Comparison of ENCODE assay signal across 25 cellular contexts in genomic region chr1:241738284-241738683, GRCh38.
"Had no signal": no experiment of that assay in that cellular context is flagged by ENCODE, and none has a peak within 500 bp of the region (broad histone marks: within the 10 kb centered on the region; RNA-seq: fewer than 3 reads in every experiment).

No MANE protein-coding gene starts in this region.

- H3K79me2 ChIP-seq: parathyroid adenoma had no signal

- H2AFZ ChIP-seq: parathyroid adenoma had no signal

- H3K36me3 ChIP-seq: neutrophil, ovary, right lobe of liver, sigmoid colon, stomach, thoracic aorta, thyroid gland, tibial nerve, upper lobe of right lung, uterus had no signal

- ATAC-seq: naive thymus-derived CD4-positive, alpha-beta T cell; natural killer cell; psoas muscle; right cardiac atrium; right lobe of liver; stimulated activated effector memory CD8-positive, alpha-beta T cell treated with anti-CD3 and anti-CD28 coated beads, Interleukin-12 subunit alpha, Interleukin-12 subunit beta, amount 100 ng/mL, for 72 hours; stimulated activated naive B cell treated with anti-CD40 and anti-IgM and Interleukin-4, amounts not matched to agents 10 μg/mL and 1 μg/mL and 100 μg/mL, for 72 hours; upper lobe of right lung had no signal

- H3K27ac ChIP-seq: neutrophil, ovary, parathyroid adenoma, psoas muscle, right lobe of liver, sigmoid colon, stomach, thoracic aorta, thyroid gland, tibial nerve, upper lobe of right lung, uterus had no signal

- H3K27me3 ChIP-seq: neutrophil, ovary, right lobe of liver, sigmoid colon, thyroid gland, tibial nerve, uterus had no signal

- H3K9me3 ChIP-seq: neutrophil, ovary, psoas muscle, right lobe of liver, sigmoid colon, stomach, thoracic aorta, thyroid gland, tibial nerve, upper lobe of right lung, uterus had no signal

- DNase-seq: naive thymus-derived CD4-positive, alpha-beta T cell; natural killer cell; occipital lobe; ovary; posterior cingulate gyrus; psoas muscle; right cardiac atrium; right lobe of liver; sigmoid colon; small intestine; stimulated activated CD4-positive, alpha-beta T cell treated with anti-CD3 and anti-CD28 coated beads, Interleukin-15, amount 100 ng/mL, for 24 hours; stimulated activated CD4-positive, alpha-beta T cell treated with anti-CD3 and anti-CD28 coated beads, Interleukin-2, amount 100 ng/mL, for 24 hours; stimulated activated CD4-positive, alpha-beta T cell treated with anti-CD3 and anti-CD28 coated beads, Interleukin-2, amount 100 ng/mL, for 48 hours; stimulated activated CD4-positive, alpha-beta T cell treated with anti-CD3 and anti-CD28 coated beads, Interleukin-4, amount 100 ng/mL, for 24 hours; stimulated activated naive B cell treated with anti-CD40 and anti-IgM and Interleukin-4, amounts not matched to agents 10 μg/mL and 1 μg/mL and 100 μg/mL, for 72 hours; stimulated activated naive CD4-positive, alpha-beta T cell treated with Interleukin-2 at 50 U/mL for 16 hours; stomach; thyroid gland; upper lobe of right lung; uterus had no signal

- H3K4me1 ChIP-seq: parathyroid adenoma, psoas muscle, right lobe of liver, sigmoid colon, stomach, thyroid gland, tibial nerve, upper lobe of right lung, uterus had no signal

- H3K4me3 ChIP-seq: ovary, psoas muscle, right lobe of liver, sigmoid colon, stomach, thoracic aorta, thyroid gland, tibial nerve, upper lobe of right lung, uterus had no signal

- H3K9ac ChIP-seq: parathyroid adenoma had no signal
